Comparison of ENCODE assay signal across 8 cellular contexts in genomic region chr3:195269375-195270078, GRCh38. TPM values are rescaled to one million over a fixed set of nuclear protein-coding genes. Genes with fewer than 3 reads are reported as not detected.
DNase-seq lines count a peak whose midpoint lies in the region; ATAC-seq and TF ChIP-seq lines count a peak whose summit lies in the region.

No MANE protein-coding gene starts in this region.

- intact Hi-C loops in ascending aorta (cut with DNase I), result loop anchor here (5.0 to 10.0 kb wide), 4 partner anchors 273 to 645 kb away; partner anchors contain the start of genes LSG1 and PPP1R2

- no peak for ATAC-seq in esophagus mucosa

- H3K4me1 ChIP-seq in ascending aorta (peaks cover 0 to 14% of the 10 kb centered on the region in 2 donors), mesodermal cell (ENCODE audit: control insufficient read depth, insufficient read depth, low read length, poor library complexity, severe bottlenecking) (peaks cover 19% of the 10 kb centered on the region)

- H3K9me3 ChIP-seq in ascending aorta (no peaks in the 10 kb centered on the region), mesodermal cell (ENCODE audit: control insufficient read depth, low read length) (no peaks in the 10 kb centered on the region)

- peak overlapping the region in 1 of 2 donors; percentile 82 for H3K27ac ChIP-seq in ascending aorta
- H3K27ac ChIP-seq in mesodermal cell (ENCODE audit: low read depth, low read length, severe bottlenecking), result peak overlapping the region; percentile 91

- no peaks in the 10 kb centered on the region for H3K27me3 ChIP-seq in ascending aorta

- H3K36me3 ChIP-seq in ascending aorta, result no peaks in the 10 kb centered on the region
- peaks cover 28% of the 10 kb centered on the region for H3K36me3 ChIP-seq in mesodermal cell (ENCODE audit: control insufficient read depth, insufficient read depth, low read length)

- 74 to 78% methylated on average over 4 of the region's 5 CpGs for WGBS in mesodermal cell (ENCODE audit: insufficient coverage in 2 of 2), 2 experiments

- no peak for TF ChIP-seq CTCF in AG10803 (conservative IDR thresholded peaks at IDR 0.05; ENCODE audit: low read length)
- no peak for TF ChIP-seq CTCF in ascending aorta (IDR thresholded peaks at IDR 0.05)

- DNase-seq in AG10803 (ENCODE audit: low read depth), result no peak
- DNase-seq in Jurkat, Clone E6-1 (ENCODE audit: low read depth, low spot score), result no peak
- DNase-seq in ascending aorta (ENCODE audit: low spot score in 2 of 2), result no peak
- DNase-seq in COR-L47 (lab: John Stamatoyannopoulos, UW), result no peak
- DNase-seq in central memory CD4-positive, alpha-beta T cell, result no peak
- DNase-seq in DMS114 treated with DMSO at 0.1 percent for 48 hours (lab: John Stamatoyannopoulos, UW; ENCODE audit: unreplicated experiment), result no peak

- H3K4me3 ChIP-seq in AG10803 (ENCODE audit: low read length) (peak overlapping the region; percentile 85), ascending aorta (peak overlapping the region; percentile 67 to 90), mesodermal cell (ENCODE audit: extremely low read depth, insufficient read depth, low read length, poor library complexity, severe bottlenecking) (peak overlapping the region; percentile 65)
- peak overlapping the region; percentile 78 for H3K4me3 ChIP-seq in Jurkat, Clone E6-1 (ENCODE audit: low read length)

RNA-seq across cellular contexts. Expression of gene XXYLT1, which starts 1.4 kb away (rescaled TPM):
- polyA plus RNA-seq in Jurkat, Clone E6-1 (2012; ENCODE audit: insufficient read depth, insufficient read length), result 9.9 TPM
- total RNA-seq in ascending aorta (41.0 TPM), esophagus mucosa (12.7 TPM)
- polyA plus RNA-seq in mesodermal cell (2013, experiment 1 of 2), result 40.8 TPM
- polyA plus RNA-seq in mesodermal cell (2013, experiment 2 of 2), result 36.5 TPM
